Comparison of ENCODE assay signal across 8 cellular contexts in genomic region chr1:143604887-143605286, GRCh38.
"Had no signal": no experiment of that assay in that cellular context is flagged by ENCODE, and none has a peak within 500 bp of the region (broad histone marks: within the 10 kb centered on the region; RNA-seq: fewer than 3 reads in every experiment).

No MANE protein-coding gene starts in this region.

- FAIRE-seq: G401.6, GM12878, GM12891, GM12892, GM18507, GM19239 had no signal

- DNase-seq: GDM1, GF-D8 had no signal

- ATAC-seq: GM12878 had no signal

- H3K4me3 ChIP-seq: GM12878 had no signal
